1 cellular context compared by ENCODE assay signal in the genomic region with DNA sequence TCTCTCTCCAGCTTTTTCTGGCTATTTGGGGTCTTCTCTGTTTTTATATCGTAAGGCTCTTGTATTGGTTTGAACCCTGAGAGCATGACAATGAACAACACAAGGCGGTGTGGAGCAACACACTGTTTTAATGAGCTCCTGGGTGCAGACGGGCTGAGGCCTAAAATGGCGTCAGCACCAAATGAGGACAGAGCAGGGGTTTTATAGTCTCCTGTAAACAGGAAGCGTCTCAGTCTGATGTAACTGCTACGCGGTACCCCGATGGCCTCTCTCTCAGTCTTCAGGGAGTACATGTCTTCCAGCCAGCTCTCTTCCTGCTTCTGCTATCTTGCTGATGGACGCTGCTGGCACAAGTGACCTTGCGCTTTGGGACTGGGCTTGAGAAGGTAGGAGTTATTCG.
TF ChIP-seq lines count a peak whose summit lies in the region.

No MANE protein-coding gene starts in this region.

TF ChIP-seq in K562, 482 proteins besides CTCF, POLR2A, EP300 and RAD21 (continued from another document and continues in another):
- TF ChIP-seq, protein P1, sequence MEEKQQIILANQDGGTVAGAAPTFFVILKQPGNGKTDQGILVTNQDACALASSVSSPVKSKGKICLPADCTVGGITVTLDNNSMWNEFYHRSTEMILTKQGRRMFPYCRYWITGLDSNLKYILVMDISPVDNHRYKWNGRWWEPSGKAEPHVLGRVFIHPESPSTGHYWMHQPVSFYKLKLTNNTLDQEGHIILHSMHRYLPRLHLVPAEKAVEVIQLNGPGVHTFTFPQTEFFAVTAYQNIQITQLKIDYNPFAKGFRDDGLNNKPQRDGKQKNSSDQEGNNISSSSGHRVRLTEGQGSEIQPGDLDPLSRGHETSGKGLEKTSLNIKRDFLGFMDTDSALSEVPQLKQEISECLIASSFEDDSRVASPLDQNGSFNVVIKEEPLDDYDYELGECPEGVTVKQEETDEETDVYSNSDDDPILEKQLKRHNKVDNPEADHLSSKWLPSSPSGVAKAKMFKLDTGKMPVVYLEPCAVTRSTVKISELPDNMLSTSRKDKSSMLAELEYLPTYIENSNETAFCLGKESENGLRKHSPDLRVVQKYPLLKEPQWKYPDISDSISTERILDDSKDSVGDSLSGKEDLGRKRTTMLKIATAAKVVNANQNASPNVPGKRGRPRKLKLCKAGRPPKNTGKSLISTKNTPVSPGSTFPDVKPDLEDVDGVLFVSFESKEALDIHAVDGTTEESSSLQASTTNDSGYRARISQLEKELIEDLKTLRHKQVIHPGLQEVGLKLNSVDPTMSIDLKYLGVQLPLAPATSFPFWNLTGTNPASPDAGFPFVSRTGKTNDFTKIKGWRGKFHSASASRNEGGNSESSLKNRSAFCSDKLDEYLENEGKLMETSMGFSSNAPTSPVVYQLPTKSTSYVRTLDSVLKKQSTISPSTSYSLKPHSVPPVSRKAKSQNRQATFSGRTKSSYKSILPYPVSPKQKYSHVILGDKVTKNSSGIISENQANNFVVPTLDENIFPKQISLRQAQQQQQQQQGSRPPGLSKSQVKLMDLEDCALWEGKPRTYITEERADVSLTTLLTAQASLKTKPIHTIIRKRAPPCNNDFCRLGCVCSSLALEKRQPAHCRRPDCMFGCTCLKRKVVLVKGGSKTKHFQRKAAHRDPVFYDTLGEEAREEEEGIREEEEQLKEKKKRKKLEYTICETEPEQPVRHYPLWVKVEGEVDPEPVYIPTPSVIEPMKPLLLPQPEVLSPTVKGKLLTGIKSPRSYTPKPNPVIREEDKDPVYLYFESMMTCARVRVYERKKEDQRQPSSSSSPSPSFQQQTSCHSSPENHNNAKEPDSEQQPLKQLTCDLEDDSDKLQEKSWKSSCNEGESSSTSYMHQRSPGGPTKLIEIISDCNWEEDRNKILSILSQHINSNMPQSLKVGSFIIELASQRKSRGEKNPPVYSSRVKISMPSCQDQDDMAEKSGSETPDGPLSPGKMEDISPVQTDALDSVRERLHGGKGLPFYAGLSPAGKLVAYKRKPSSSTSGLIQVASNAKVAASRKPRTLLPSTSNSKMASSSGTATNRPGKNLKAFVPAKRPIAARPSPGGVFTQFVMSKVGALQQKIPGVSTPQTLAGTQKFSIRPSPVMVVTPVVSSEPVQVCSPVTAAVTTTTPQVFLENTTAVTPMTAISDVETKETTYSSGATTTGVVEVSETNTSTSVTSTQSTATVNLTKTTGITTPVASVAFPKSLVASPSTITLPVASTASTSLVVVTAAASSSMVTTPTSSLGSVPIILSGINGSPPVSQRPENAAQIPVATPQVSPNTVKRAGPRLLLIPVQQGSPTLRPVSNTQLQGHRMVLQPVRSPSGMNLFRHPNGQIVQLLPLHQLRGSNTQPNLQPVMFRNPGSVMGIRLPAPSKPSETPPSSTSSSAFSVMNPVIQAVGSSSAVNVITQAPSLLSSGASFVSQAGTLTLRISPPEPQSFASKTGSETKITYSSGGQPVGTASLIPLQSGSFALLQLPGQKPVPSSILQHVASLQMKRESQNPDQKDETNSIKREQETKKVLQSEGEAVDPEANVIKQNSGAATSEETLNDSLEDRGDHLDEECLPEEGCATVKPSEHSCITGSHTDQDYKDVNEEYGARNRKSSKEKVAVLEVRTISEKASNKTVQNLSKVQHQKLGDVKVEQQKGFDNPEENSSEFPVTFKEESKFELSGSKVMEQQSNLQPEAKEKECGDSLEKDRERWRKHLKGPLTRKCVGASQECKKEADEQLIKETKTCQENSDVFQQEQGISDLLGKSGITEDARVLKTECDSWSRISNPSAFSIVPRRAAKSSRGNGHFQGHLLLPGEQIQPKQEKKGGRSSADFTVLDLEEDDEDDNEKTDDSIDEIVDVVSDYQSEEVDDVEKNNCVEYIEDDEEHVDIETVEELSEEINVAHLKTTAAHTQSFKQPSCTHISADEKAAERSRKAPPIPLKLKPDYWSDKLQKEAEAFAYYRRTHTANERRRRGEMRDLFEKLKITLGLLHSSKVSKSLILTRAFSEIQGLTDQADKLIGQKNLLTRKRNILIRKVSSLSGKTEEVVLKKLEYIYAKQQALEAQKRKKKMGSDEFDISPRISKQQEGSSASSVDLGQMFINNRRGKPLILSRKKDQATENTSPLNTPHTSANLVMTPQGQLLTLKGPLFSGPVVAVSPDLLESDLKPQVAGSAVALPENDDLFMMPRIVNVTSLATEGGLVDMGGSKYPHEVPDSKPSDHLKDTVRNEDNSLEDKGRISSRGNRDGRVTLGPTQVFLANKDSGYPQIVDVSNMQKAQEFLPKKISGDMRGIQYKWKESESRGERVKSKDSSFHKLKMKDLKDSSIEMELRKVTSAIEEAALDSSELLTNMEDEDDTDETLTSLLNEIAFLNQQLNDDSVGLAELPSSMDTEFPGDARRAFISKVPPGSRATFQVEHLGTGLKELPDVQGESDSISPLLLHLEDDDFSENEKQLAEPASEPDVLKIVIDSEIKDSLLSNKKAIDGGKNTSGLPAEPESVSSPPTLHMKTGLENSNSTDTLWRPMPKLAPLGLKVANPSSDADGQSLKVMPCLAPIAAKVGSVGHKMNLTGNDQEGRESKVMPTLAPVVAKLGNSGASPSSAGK (IDR thresholded peaks at IDR 0.05) = peak; percentile 44; the same call in 1 of the 2 replicates
- TF ChIP-seq PCBP1 (IDR thresholded peaks at IDR 0.05; ENCODE audit: low read depth, low read length, poor library complexity, severe bottlenecking) (no peak), GTF2F1 (IDR thresholded peaks at IDR 0.05; ENCODE audit: low read depth, low read length) (no peak), PCBP2 (IDR thresholded peaks at IDR 0.05; ENCODE audit: low read depth, low read length, poor library complexity, severe bottlenecking) (no peak), NCOA1 (IDR thresholded peaks at IDR 0.05; ENCODE audit: low read depth) (no peak), DNMT1 (IDR thresholded peaks at IDR 0.05) (no peak), SUPT5H (IDR thresholded peaks at IDR 0.05) (no peak), TRIM24 (IDR thresholded peaks at IDR 0.05) (no peak), L3MBTL2 (IDR thresholded peaks at IDR 0.05) (0 out of 2 replicates have a peak, but pooled peaks have one; percentile 23), ZNF436 (CRISPR knock-in tag; IDR thresholded peaks at IDR 0.05) (no peak), GTF2A2 (tag; IDR thresholded peaks at IDR 0.05) (0 out of 2 replicates have a peak, but pooled peaks have one; percentile 59), HDGF (IDR thresholded peaks at IDR 0.05) (no peak), ZEB2 (IDR thresholded peaks at IDR 0.05) (no peak), NBN (IDR thresholded peaks at IDR 0.05; ENCODE audit: low read depth) (no peak), NFATC3 (IDR thresholded peaks at IDR 0.05) (no peak), BRD4 (IDR thresholded peaks at IDR 0.05) (no peak), ETS2 (tag; IDR thresholded peaks at IDR 0.05; ENCODE audit: borderline replicate concordance, poor library complexity, severe bottlenecking) (peak; percentile 26), HIVEP1 (CRISPR knock-in tag; IDR thresholded peaks at IDR 0.05) (no peak), TCF7L2 (IDR thresholded peaks at IDR 0.05; ENCODE audit: low read depth, low read length) (no peak), XRCC5 (IDR thresholded peaks at IDR 0.05; ENCODE audit: low read depth, low read length) (no peak), FOXJ2 (tag; IDR thresholded peaks at IDR 0.05) (no peak), ZSCAN29 (IDR thresholded peaks at IDR 0.05) (no peak), ARID2 (IDR thresholded peaks at IDR 0.05) (no peak), WHSC1 (IDR thresholded peaks at IDR 0.05; ENCODE audit: low read length) (no peak), FOXM1 (IDR thresholded peaks at IDR 0.05; ENCODE audit: low read depth) (no peak), FOXM1 (CRISPR knock-in tag; IDR thresholded peaks at IDR 0.05; ENCODE audit: low read depth) (no peak), ZNF445 (CRISPR knock-in tag; IDR thresholded peaks at IDR 0.05; ENCODE audit: low read depth) (no peak), NFXL1 (CRISPR knock-in tag; IDR thresholded peaks at IDR 0.05) (no peak; the same call in 1 of the 2 replicates), ZNF561 (CRISPR knock-in tag; conservative IDR thresholded peaks at IDR 0.05) (no peak)
- TF ChIP-seq, protein P2, sequence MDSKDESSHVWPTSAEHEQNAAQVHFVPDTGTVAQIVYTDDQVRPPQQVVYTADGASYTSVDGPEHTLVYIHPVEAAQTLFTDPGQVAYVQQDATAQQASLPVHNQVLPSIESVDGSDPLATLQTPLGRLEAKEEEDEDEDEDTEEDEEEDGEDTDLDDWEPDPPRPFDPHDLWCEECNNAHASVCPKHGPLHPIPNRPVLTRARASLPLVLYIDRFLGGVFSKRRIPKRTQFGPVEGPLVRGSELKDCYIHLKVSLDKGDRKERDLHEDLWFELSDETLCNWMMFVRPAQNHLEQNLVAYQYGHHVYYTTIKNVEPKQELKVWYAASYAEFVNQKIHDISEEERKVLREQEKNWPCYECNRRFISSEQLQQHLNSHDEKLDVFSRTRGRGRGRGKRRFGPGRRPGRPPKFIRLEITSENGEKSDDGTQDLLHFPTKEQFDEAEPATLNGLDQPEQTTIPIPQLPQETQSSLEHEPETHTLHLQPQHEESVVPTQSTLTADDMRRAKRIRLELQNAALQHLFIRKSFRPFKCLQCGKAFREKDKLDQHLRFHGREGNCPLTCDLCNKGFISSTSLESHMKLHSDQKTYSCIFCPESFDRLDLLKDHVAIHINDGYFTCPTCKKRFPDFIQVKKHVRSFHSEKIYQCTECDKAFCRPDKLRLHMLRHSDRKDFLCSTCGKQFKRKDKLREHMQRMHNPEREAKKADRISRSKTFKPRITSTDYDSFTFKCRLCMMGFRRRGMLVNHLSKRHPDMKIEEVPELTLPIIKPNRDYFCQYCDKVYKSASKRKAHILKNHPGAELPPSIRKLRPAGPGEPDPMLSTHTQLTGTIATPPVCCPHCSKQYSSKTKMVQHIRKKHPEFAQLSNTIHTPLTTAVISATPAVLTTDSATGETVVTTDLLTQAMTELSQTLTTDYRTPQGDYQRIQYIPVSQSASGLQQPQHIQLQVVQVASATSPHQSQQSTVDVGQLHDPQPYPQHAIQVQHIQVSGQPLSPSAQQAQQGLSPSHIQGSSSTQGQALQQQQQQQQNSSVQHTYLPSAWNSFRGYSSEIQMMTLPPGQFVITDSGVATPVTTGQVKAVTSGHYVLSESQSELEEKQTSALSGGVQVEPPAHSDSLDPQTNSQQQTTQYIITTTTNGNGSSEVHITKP (IDR thresholded peaks at IDR 0.05; ENCODE audit: partially characterized antibody) = no peak
- TF ChIP-seq, protein P3, sequence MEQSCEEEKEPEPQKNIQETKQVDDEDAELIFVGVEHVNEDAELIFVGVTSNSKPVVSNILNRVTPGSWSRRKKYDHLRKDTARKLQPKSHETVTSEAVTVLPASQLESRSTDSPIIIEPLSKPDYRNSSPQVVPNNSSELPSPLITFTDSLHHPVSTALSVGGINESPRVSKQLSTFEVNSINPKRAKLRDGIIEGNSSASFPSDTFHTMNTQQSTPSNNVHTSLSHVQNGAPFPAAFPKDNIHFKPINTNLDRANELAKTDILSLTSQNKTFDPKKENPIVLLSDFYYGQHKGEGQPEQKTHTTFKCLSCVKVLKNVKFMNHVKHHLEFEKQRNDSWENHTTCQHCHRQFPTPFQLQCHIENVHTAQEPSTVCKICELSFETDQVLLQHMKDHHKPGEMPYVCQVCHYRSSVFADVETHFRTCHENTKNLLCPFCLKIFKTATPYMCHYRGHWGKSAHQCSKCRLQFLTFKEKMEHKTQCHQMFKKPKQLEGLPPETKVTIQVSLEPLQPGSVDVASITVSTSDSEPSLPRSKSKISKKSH (CRISPR knock-in tag; IDR thresholded peaks at IDR 0.05) = no peak
- TF ChIP-seq, protein P4, sequence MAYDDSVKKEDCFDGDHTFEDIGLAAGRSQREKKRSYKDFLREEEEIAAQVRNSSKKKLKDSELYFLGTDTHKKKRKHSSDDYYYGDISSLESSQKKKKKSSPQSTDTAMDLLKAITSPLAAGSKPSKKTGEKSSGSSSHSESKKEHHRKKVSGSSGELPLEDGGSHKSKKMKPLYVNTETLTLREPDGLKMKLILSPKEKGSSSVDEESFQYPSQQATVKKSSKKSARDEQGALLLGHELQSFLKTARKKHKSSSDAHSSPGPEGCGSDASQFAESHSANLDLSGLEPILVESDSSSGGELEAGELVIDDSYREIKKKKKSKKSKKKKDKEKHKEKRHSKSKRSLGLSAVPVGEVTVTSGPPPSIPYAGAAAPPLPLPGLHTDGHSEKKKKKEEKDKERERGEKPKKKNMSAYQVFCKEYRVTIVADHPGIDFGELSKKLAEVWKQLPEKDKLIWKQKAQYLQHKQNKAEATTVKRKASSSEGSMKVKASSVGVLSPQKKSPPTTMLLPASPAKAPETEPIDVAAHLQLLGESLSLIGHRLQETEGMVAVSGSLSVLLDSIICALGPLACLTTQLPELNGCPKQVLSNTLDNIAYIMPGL (CRISPR knock-in tag; IDR thresholded peaks at IDR 0.05) = no peak
- TF ChIP-seq, protein P5, sequence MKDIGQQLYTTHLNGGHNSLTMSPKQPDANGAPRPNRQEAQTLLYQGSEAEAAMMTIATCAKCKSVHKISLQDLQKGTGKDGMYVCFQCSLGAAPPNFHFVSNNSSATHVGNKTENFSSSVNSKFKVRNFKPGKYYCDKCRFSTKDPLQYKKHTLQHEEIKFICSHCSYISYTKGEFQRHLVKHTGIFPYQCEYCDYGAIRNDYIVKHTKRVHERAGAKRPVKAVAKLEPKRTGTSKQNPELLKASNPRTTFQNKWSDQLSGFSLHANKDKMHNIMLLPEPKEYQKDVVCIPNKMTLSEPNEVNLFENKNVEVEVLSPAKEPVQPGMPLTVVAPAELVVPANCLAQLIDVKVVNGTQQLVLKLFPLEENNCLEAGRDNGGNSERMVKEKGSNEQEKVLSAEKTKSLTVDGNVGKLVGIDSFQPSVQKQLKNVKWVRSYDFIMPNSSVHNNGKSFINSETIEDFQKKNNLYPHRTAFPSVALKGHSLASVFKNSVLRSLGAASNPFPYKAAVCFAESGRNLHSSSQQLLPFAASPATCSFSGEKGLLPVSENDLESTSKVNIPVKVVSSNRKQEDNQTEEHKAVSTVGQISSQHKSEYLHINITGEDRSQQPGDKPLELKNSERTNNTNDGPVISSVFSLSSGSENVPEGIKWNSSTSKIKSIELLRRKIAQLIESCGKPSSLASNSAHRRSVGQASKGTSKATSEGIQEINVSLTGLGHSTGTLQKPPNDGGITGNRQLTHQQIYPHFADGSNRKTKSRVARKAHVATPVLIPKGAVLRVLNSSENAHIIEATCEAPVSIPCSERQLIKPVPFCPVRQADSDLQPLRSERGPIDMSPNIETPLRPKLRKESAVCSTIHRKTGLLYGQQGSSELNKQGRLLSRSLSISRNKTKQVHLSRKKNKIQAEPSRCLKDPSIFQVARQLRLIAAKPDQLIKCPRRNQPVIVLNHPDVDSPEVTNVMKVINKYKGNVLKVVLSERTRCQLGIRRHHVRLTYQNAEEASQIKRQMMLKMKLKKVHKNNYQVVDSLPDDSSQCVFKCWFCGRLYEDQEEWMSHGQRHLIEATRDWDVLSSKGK (CRISPR knock-in tag; IDR thresholded peaks at IDR 0.05) = no peak
